17 cellular contexts compared by ENCODE assay signal in genomic region chr3:20099020-20099539, GRCh38. TPM values are rescaled to one million over a fixed set of nuclear protein-coding genes. Genes with fewer than 3 reads are reported as not detected.
DNase-seq lines count a peak whose midpoint lies in the region; ATAC-seq and TF ChIP-seq lines count a peak whose summit lies in the region.
"Had no signal": no experiment of that assay in that cellular context is flagged by ENCODE, and none has a peak within 500 bp of the region (broad histone marks: within the 10 kb centered on the region; RNA-seq: fewer than 3 reads in every experiment).

No MANE protein-coding gene starts in this region.

- DNase-seq in activated naive CD8-positive, alpha-beta T cell treated with anti-CD3 and anti-CD28 coated beads for 36 hours, result no peak
- no peak for DNase-seq in naive B cell
- DNase-seq in tibial nerve (ENCODE audit: low spot score in 2 of 2), result no peak
- no peak for DNase-seq in smooth muscle cell (lab: John Stamatoyannopoulos, UW; ENCODE audit: unreplicated experiment)
- DNase-seq in OCI-LY7 (ENCODE audit: low spot score), result no peak
- DNase-seq in 8988T, result no peak
- DNase-seq: activated CD4-positive, alpha-beta T cell treated with anti-CD3 and anti-CD28 coated beads, Interleukin-2, amount 50 U/mL, for 1 hour; EL; HFFc6; naive thymus-derived CD4-positive, alpha-beta T cell; NCI-H1105 treated with DMSO at 0.1 percent for 48 hours; NCI-H2171; PC-9; stimulated activated naive CD8-positive, alpha-beta T cell treated with anti-CD3 and anti-CD28 coated beads, Interleukin-15, Interleukin-2, amounts not matched to agents 100 U/mL and 50 U/mL, for 24 hours had no signal

- H3K36me3 Mint-ChIP-seq in activated naive CD8-positive, alpha-beta T cell, result peaks cover 22% of the 10 kb centered on the region
- H3K36me3 Mint-ChIP-seq in activated naive CD8-positive, alpha-beta T cell treated with anti-CD3 and anti-CD28 coated beads for 36 hours, result peaks cover 8% of the 10 kb centered on the region
- peaks cover 18% of the 10 kb centered on the region for H3K36me3 Mint-ChIP-seq in brain
- peaks cover 23 to 31% of the 10 kb centered on the region in 2 donors for H3K36me3 Mint-ChIP-seq in naive B cell

- H3K4me3 Mint-ChIP-seq in activated naive CD8-positive, alpha-beta T cell, result no peak overlapping the region
- no peak overlapping the region for H3K4me3 Mint-ChIP-seq in activated naive CD8-positive, alpha-beta T cell treated with anti-CD3 and anti-CD28 coated beads for 36 hours
- H3K4me3 Mint-ChIP-seq in brain, result peak overlapping the region in 2 of 5 experiments; percentile 18 to 71
- H3K4me3 Mint-ChIP-seq in naive B cell, result no peak overlapping the region
- H3K4me3 Mint-ChIP-seq: HFFc6 had no signal

- H3K27me3 ChIP-seq in tibial nerve (no peaks in the 10 kb centered on the region), smooth muscle cell (ENCODE audit: low read depth) (no peaks in the 10 kb centered on the region)

- H3K4me2 ChIP-seq in smooth muscle cell, result no peak overlapping the region
- no peak overlapping the region for H3K4me2 ChIP-seq in OCI-LY7 (ENCODE audit: low read length)
- H3K4me2 ChIP-seq: PC-9 had no signal

- no peak overlapping the region for H2AFZ ChIP-seq in smooth muscle cell (ENCODE audit: low read depth)
- no peak overlapping the region for H2AFZ ChIP-seq in OCI-LY7 (ENCODE audit: low read length)
- H2AFZ ChIP-seq: PC-9 had no signal

- no TSS peak for BruUV-seq in OCI-LY7 (replicated peaks; lab: Mats Ljungman, UMichigan)

- peak overlapping the region; percentile 20 to 78 (median 63) for H3K27ac ChIP-seq in tibial nerve
- no peak overlapping the region for H3K27ac ChIP-seq in smooth muscle cell (ENCODE audit: low read depth)
- no peak overlapping the region for H3K27ac ChIP-seq in OCI-LY7 (ENCODE audit: low read depth, low read length, poor library complexity, severe bottlenecking)
- H3K27ac ChIP-seq: epithelial cell of prostate, PC-9 had no signal

- CTCF ChIA-PET in OCI-LY7 (lab: Charles Lee; ENCODE audit: unreplicated experiment), result no interaction called here

- intact Hi-C loops in OCI-LY7 (cut with micrococcal nuclease; ENCODE audit: unreplicated experiment), result no loop called here

- peaks cover 43% of the 10 kb centered on the region for H3K4me1 Mint-ChIP-seq in activated naive CD8-positive, alpha-beta T cell (ENCODE audit: low read depth)
- peaks cover 26% of the 10 kb centered on the region for H3K4me1 Mint-ChIP-seq in activated naive CD8-positive, alpha-beta T cell treated with anti-CD3 and anti-CD28 coated beads for 36 hours
- H3K4me1 Mint-ChIP-seq in brain (peaks cover 35% of the 10 kb centered on the region), naive B cell (peaks cover 11 to 18% (median 12%) of the 10 kb centered on the region in 3 donors)

- H4K20me1 ChIP-seq in smooth muscle cell (ENCODE audit: low read depth) (no peaks in the 10 kb centered on the region), OCI-LY7 (ENCODE audit: insufficient read depth, low read length) (0 out of 2 replicates have a peak, but pooled peaks cover 4% of the 10 kb centered on the region)

- no peak for TF ChIP-seq POLR2A in tibial nerve (IDR thresholded peaks at IDR 0.05)

- peaks cover 0 to 28% (median 0%) of the 10 kb centered on the region in 3 donors for H3K36me3 ChIP-seq in tibial nerve
- no peaks in the 10 kb centered on the region for H3K36me3 ChIP-seq in smooth muscle cell (ENCODE audit: low read depth)
- peaks cover 34% of the 10 kb centered on the region for H3K36me3 ChIP-seq in OCI-LY7 (ENCODE audit: insufficient read depth, low read length)

- no peaks in the 10 kb centered on the region for H3F3A ChIP-seq in smooth muscle cell (ENCODE audit: low read depth)

- no peaks in the 10 kb centered on the region for H3K9me2 ChIP-seq in OCI-LY7 (ENCODE audit: insufficient read depth, low read length)

- no peak for TF ChIP-seq CTCF in brain (conservative IDR thresholded peaks at IDR 0.05)
- TF ChIP-seq CTCF in tibial nerve (IDR thresholded peaks at IDR 0.05), result no peak
- no peak for TF ChIP-seq CTCF in smooth muscle cell (IDR thresholded peaks at IDR 0.05; ENCODE audit: borderline replicate concordance, insufficient read depth, poor library complexity, severe bottlenecking)
- TF ChIP-seq CTCF in OCI-LY7 (conservative IDR thresholded peaks at IDR 0.05; ENCODE audit: low read length), result no peak

- H3K79me2 ChIP-seq in smooth muscle cell (ENCODE audit: low read depth) (no peaks in the 10 kb centered on the region), OCI-LY7 (ENCODE audit: insufficient read depth, low read depth, low read length) (no peaks in the 10 kb centered on the region)

- H3K4me1 ChIP-seq in tibial nerve (peaks cover 0 to 38% (median 10%) of the 10 kb centered on the region in 4 donors), smooth muscle cell (ENCODE audit: low read depth) (peaks cover 18% of the 10 kb centered on the region), OCI-LY7 (ENCODE audit: insufficient read depth, low read length, poor library complexity, severe bottlenecking) (peaks cover 3% of the 10 kb centered on the region)

- no peak for TF ChIP-seq EP300 in tibial nerve (IDR thresholded peaks at IDR 0.05)

- no peaks in the 10 kb centered on the region for H3K9me3 ChIP-seq in tibial nerve
- no peaks in the 10 kb centered on the region for H3K9me3 ChIP-seq in smooth muscle cell (replicated peaks; ENCODE audit: low read depth)
- H3K9me3 ChIP-seq in OCI-LY7 (ENCODE audit: low read length), result no peaks in the 10 kb centered on the region

- peak overlapping the region; percentile 23 for H3K27ac Mint-ChIP-seq in activated naive CD8-positive, alpha-beta T cell
- H3K27ac Mint-ChIP-seq in activated naive CD8-positive, alpha-beta T cell treated with anti-CD3 and anti-CD28 coated beads for 36 hours, result no peak overlapping the region
- peak overlapping the region in 3 of 5 experiments; percentile 89 to 94 (median 91) for H3K27ac Mint-ChIP-seq in brain
- peak overlapping the region in 4 of 6 donors; percentile 1 to 91 (median 71) for H3K27ac Mint-ChIP-seq in naive B cell
- H3K27ac Mint-ChIP-seq: HFFc6 had no signal

- H3K4me3 ChIP-seq in tibial nerve (no peak overlapping the region), smooth muscle cell (no peak overlapping the region), OCI-LY7 (ENCODE audit: low read depth, low read length, poor library complexity, severe bottlenecking) (no peak overlapping the region)
- H3K4me3 ChIP-seq: PC-9 had no signal

- POLR2A ChIA-PET in OCI-LY7 (lab: Charles Lee), result no interaction called here

- ATAC-seq in naive B cell (ENCODE audit: low read depth in 2 of 2), result no peak
- ATAC-seq: naive thymus-derived CD4-positive, alpha-beta T cell; stimulated activated naive CD8-positive, alpha-beta T cell treated with anti-CD3 and anti-CD28 coated beads, Interleukin-15, Interleukin-2, amounts not matched to agents 100 U/mL and 50 U/mL, for 24 hours had no signal

- 47 to 59% methylated on average over 6 of the region's 6 CpGs for WGBS in tibial nerve, 2 donors
- 89% methylated on average over 6 of the region's 6 CpGs for WGBS in smooth muscle cell (ENCODE audit: low lambda C conversion rate)

- H3K9ac ChIP-seq in smooth muscle cell (ENCODE audit: low read depth), result no peak overlapping the region

- no peaks in the 10 kb centered on the region for H3K27me3 Mint-ChIP-seq in activated naive CD8-positive, alpha-beta T cell
- H3K27me3 Mint-ChIP-seq in activated naive CD8-positive, alpha-beta T cell treated with anti-CD3 and anti-CD28 coated beads for 36 hours, result no peaks in the 10 kb centered on the region
- no peaks in the 10 kb centered on the region for H3K27me3 Mint-ChIP-seq in brain
- H3K27me3 Mint-ChIP-seq in naive B cell, result no peaks in the 10 kb centered on the region
- H3K27me3 Mint-ChIP-seq: naive thymus-derived CD4-positive, alpha-beta T cell had no signal

- H3K9me3 Mint-ChIP-seq in activated naive CD8-positive, alpha-beta T cell (ENCODE audit: low read depth), result no peaks in the 10 kb centered on the region
- no peaks in the 10 kb centered on the region for H3K9me3 Mint-ChIP-seq in activated naive CD8-positive, alpha-beta T cell treated with anti-CD3 and anti-CD28 coated beads for 36 hours
- H3K9me3 Mint-ChIP-seq in brain (no peaks in the 10 kb centered on the region), naive B cell (peaks cover 0 to 2% (median 0%) of the 10 kb centered on the region in 7 donors)
- H3K9me3 Mint-ChIP-seq: HFFc6 had no signal

RNA-seq across cellular contexts. Expression of gene KAT2B, which starts 58.8 kb away (rescaled TPM):
- 10 to 100 TPM; 11.7 to 17.0 TPM for total RNA-seq in activated naive CD8-positive, alpha-beta T cell treated with anti-CD3 and anti-CD28 coated beads for 36 hours
- polyA plus RNA-seq in brain (ENCODE audit: insufficient read depth, low read depth, low replicate concordance) (6.8 TPM), naive B cell (ENCODE audit: low read depth in 6 of 6) (1 to 10 TPM; 3.5 to 9.2 (median 4.9) TPM), smooth muscle cell (0.14 and 1.1 TPM in 2 replicates)
- total RNA-seq in tibial nerve (10 to 100 TPM; 34.5 to 87.2 (median 60.1) TPM), smooth muscle cell (4.9 and 6.5 TPM in 2 replicates), OCI-LY7 (2022) (32.9 and 33.4 TPM in 2 replicates)
- total RNA-seq in OCI-LY7 (2014; rRNA removed; shearing (Covaris generic)), result 19.2 and 24.2 TPM in 2 replicates

Comparison
In these comparisons a context has a peak if more than half of its experiments do, and no peak if none do; other contexts are left out.
1. H3K27ac ChIP-seq: peak in tibial nerve (4 of 4); none in smooth muscle cell (single experiment) and OCI-LY7 (single experiment).